In the genomic region with DNA sequence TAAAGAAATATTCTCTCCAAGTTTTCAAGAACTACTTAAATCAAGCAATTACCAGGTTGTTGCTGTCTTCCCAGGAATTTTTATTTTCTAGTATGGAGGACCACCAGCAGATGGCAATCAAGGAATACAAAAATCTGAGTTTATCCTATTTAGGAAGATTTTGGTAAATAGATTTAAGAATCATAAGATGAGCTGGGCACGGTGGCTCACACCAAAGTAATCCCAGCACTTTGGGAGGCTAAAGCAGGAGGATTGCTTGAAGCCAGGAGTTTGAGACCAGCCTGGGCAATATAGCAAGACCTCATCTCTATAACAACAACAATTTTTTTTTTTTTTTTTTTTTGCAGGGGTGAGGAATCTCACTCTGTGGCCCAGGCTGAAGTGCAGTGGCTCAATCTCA, we compare ENCODE assay signal across 10 cellular contexts. TPM values are rescaled to one million over a fixed set of nuclear protein-coding genes. Genes with fewer than 3 reads are reported as not detected.
A peak's percentile ranks its signal among the peaks of the same experiment; 100 is the strongest.
DNase-seq lines count a peak whose midpoint lies in the region; ATAC-seq and TF ChIP-seq lines count a peak whose summit lies in the region.
"Had no signal": no experiment of that assay in that cellular context is flagged by ENCODE, and none has a peak within 500 bp of the region (broad histone marks: within the 10 kb centered on the region; RNA-seq: fewer than 3 reads in every experiment).

No MANE protein-coding gene starts in this region.

- no peak overlapping the region for H2AFZ ChIP-seq in SK-N-SH (ENCODE audit: low read depth)
- no peak overlapping the region for H2AFZ ChIP-seq in hepatocyte

- POLR2A ChIA-PET in HEK293T (lab: Yijun Ruan, JAX) (no interaction called here), SK-N-SH (lab: Yijun Ruan, JAX) (no interaction called here)

- WGBS in SK-N-SH (ENCODE audit: low lambda C conversion rate), result 33% methylated on average over 1 of the region's 1 CpG
- WGBS in hepatocyte (ENCODE audit: low lambda C conversion rate, missing lambda C conversion rate), result 29% methylated on average over 1 of the region's 1 CpG

- no peaks in the 10 kb centered on the region for H4K20me1 ChIP-seq in SK-N-SH (ENCODE audit: insufficient read depth)
- no peaks in the 10 kb centered on the region for H4K20me1 ChIP-seq in hepatocyte (ENCODE audit: insufficient read depth, poor library complexity, severe bottlenecking)

- H3K79me2 ChIP-seq in SK-N-SH (ENCODE audit: insufficient read depth) (no peaks in the 10 kb centered on the region), hepatocyte (no peaks in the 10 kb centered on the region)

- no peaks in the 10 kb centered on the region for H3F3A ChIP-seq in SK-N-SH (replicated peaks; ENCODE audit: insufficient read depth)

- H3K4me3 ChIP-seq in SK-N-SH (ENCODE audit: low read depth in 2 of 2, low read length in 1 of 2) (no peak overlapping the region), hepatocyte (no peak overlapping the region)

- DNase-seq in AG08396 (ENCODE audit: low spot score) (peak; percentile 11), HEK293T (ENCODE audit: extremely low spot score) (no peak), SK-N-SH (peak; percentile 42), hepatocyte (ENCODE audit: low spot score) (peak; percentile 40), UCSD-AML1 (lab: John Stamatoyannopoulos, UW; ENCODE audit: unreplicated experiment) (no peak), COR-L47 (lab: John Stamatoyannopoulos, UW) (no peak), cortex of kidney (lab: John Stamatoyannopoulos, UW) (no peak)
- DNase-seq: activated CD8-positive, alpha-beta memory T cell treated with anti-CD3 and anti-CD28 coated beads, Interleukin-2, amount 50 U/mL, for 4 hours had no signal

- H3K4me2 ChIP-seq in SK-N-SH (no peak overlapping the region), hepatocyte (no peak overlapping the region)

- peak; percentile 71 for TF ChIP-seq RAD21 in SK-N-SH (IDR thresholded peaks at IDR 0.05; ENCODE audit: low read length)

- H3K27me3 ChIP-seq in SK-N-SH (ENCODE audit: insufficient read depth) (no peaks in the 10 kb centered on the region), hepatocyte (no peaks in the 10 kb centered on the region)

- no peaks in the 10 kb centered on the region for H3K36me3 ChIP-seq in SK-N-SH (replicated peaks in 1 of 2; ENCODE audit: control insufficient read depth in 1 of 2, insufficient read depth in 2 of 2, low read length in 1 of 2)
- no peaks in the 10 kb centered on the region for H3K36me3 ChIP-seq in hepatocyte (replicated peaks; ENCODE audit: insufficient read depth, low read depth)
- H3K36me3 ChIP-seq: neutrophil had no signal

- H3K27ac ChIP-seq in SK-N-SH (ENCODE audit: low read depth in 2 of 2, low read length in 1 of 2), result no peak overlapping the region
- H3K27ac ChIP-seq in hepatocyte, result no peak overlapping the region
- H3K27ac ChIP-seq: neutrophil had no signal

- no peaks in the 10 kb centered on the region for H3K9me3 ChIP-seq in SK-N-SH
- no peaks in the 10 kb centered on the region for H3K9me3 ChIP-seq in hepatocyte (ENCODE audit: low read depth)
- H3K9me3 ChIP-seq: neutrophil had no signal

- TF ChIP-seq CTCF in SK-N-SH (IDR thresholded peaks at IDR 0.05) (peak; percentile 68), hepatocyte (IDR thresholded peaks at IDR 0.05; ENCODE audit: poor library complexity) (peak; percentile 62)

- H3K4me1 ChIP-seq in SK-N-SH (ENCODE audit: control insufficient read depth in 1 of 2, insufficient read depth in 2 of 2, low read depth in 1 of 2, low read length in 1 of 2), result peaks cover 0 to 14% of the 10 kb centered on the region in 2 experiments; a peak in 2 of 4 replicates
- H3K4me1 ChIP-seq in hepatocyte (ENCODE audit: insufficient read depth), result peaks cover 10% of the 10 kb centered on the region

- TF ChIP-seq EP300 in SK-N-SH (IDR thresholded peaks at IDR 0.05; ENCODE audit: borderline replicate concordance in 1 of 2, low read depth in 1 of 2, low read length in 1 of 2), result no peak

- ATAC-seq in GM19035 (IDR thresholded peaks at IDR 0.05; ENCODE audit: unreplicated experiment), result no peak

- CTCF ChIA-PET in HEK293T (lab: Yijun Ruan, JAX), result interaction anchor here (0.6 to 0.8 kb wide), 3 partner anchors 62 to 545 kb away, joined by 3 to 4 read pairs (median 3); no protein-coding TSS in a partner anchor
- CTCF ChIA-PET in SK-N-SH (lab: Yijun Ruan, JAX), result interaction anchor here (0.6 to 10.3 kb wide), 16 partner anchors 11 to 547 kb away, joined by 3 to 111 read pairs (median 3); a partner anchor contains a TSS

- no peak overlapping the region for H3K9ac ChIP-seq in SK-N-SH

- H3K9me2 ChIP-seq in SK-N-SH (no peaks in the 10 kb centered on the region), hepatocyte (replicated peaks; ENCODE audit: insufficient read depth) (no peaks in the 10 kb centered on the region)

TF ChIP-seq in HEK293T, 16 proteins besides CTCF, POLR2A, EP300 and RAD21:
- TF ChIP-seq L3MBTL2 (conservative IDR thresholded peaks at IDR 0.05) (no peak), FOXM1 (IDR thresholded peaks at IDR 0.05; ENCODE audit: borderline replicate concordance) (no peak), SUZ12 (IDR thresholded peaks at IDR 0.05) (no peak), ZNF384 (IDR thresholded peaks at IDR 0.05) (peak; percentile 90)

TF ChIP-seq in SK-N-SH, 30 proteins besides CTCF, POLR2A, EP300 and RAD21:
- peak; percentile 46 for TF ChIP-seq SMC3 (IDR thresholded peaks at IDR 0.05; ENCODE audit: low read depth, low read length)
- TF ChIP-seq YY1 (IDR thresholded peaks at IDR 0.05; ENCODE audit: low read depth), result no peak

RNA-seq across cellular contexts. Expression of a gene that starts 19.3 kb away (rescaled TPM):
- polyA plus RNA-seq in SK-N-SH (2012; rRNA removed), result 13.2 TPM in 2 replicates
- polyA plus RNA-seq in SK-N-SH (2012; cell fraction: cytosol; rRNA removed), result 17.8 and 27.0 TPM in 2 replicates
- 6.9 and 17.2 TPM in 2 replicates for polyA plus RNA-seq in SK-N-SH (2012; cell fraction: nucleus; rRNA removed)
- total RNA-seq in hepatocyte, result 36.6 and 40.0 TPM in 2 replicates
- polyA plus RNA-seq in hepatocyte, result 131 and 132 TPM in 2 replicates

Comparison
In these comparisons a context has a peak if more than half of its experiments do, and no peak if none do; other contexts are left out.
1. DNase-seq: peak in AG08396 (single experiment), SK-N-SH (single experiment) and hepatocyte (single experiment); none in HEK293T (single experiment), UCSD-AML1 (single experiment), COR-L47 (single experiment) and cortex of kidney (single experiment).